29 cellular contexts compared by ENCODE assay signal in the genomic region with DNA sequence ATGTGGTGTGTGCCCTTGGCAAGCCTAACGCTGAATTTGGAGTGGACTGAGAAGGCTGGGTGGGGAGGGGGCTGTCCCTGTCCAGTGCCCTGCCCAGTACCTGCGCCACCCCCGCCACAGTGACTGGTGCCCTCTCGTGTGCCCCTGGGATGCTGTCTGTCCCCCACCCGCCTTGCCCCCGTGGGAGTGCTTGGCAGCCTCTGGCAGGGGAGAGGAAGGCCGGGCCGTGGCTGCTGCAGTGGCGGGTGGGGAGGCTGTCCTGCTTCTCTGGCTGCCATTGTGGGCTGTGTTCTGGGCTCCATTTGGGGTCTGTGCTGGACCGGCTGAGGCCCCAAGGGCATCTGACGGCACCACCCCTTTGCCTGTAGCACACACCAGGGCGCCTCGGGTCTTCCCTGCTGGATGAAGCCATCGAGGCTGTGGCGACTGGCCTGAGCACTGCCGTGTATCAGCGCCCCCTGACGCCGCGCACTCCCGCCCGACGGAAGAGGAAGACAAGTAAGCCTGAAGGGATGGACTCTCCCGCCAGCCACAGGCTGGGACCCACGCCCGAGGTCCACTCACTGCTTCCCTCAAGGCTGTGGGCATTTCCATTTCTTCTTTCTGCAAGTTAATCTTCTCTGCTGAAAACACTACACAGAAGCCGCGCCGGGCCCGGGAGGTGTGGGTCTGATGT. TPM values are rescaled to one million over a fixed set of nuclear protein-coding genes. Genes with fewer than 3 reads are reported as not detected.
"Had no signal": no experiment of that assay in that cellular context is flagged by ENCODE, and none has a peak within 500 bp of the region (broad histone marks: within the 10 kb centered on the region; RNA-seq: fewer than 3 reads in every experiment).

No MANE protein-coding gene starts in this region.

- H3K9me3 ChIP-seq: esophagus squamous epithelium, ovary, prostate gland, sigmoid colon, thoracic aorta, upper lobe of left lung had no signal

- H3K4me1 ChIP-seq: esophagus squamous epithelium, prostate gland, sigmoid colon, upper lobe of left lung had no signal

- H3K4me3 ChIP-seq: esophagus squamous epithelium, ovary, prostate gland, sigmoid colon, thoracic aorta, upper lobe of left lung had no signal

- H3K27me3 ChIP-seq: esophagus squamous epithelium, ovary, sigmoid colon, upper lobe of left lung had no signal

- H3K36me3 ChIP-seq: ovary had no signal

- ATAC-seq: activated CD8-positive, alpha-beta memory T cell treated with anti-CD3 and anti-CD28 coated beads, Interleukin-2, amount 10 ng/mL, durations not matched to agents 7 days and 5 days; activated CD8-positive, alpha-beta T cell treated with anti-CD3 and anti-CD28 coated beads, Interleukin-2, amount 10 ng/mL, durations not matched to agents 7 days and 5 days; activated naive CD8-positive, alpha-beta T cell treated with anti-CD3 and anti-CD28 coated beads, Interleukin-2, amount 50 U/mL, for 24 hours; left ventricle myocardium superior; stimulated activated effector memory CD8-positive, alpha-beta T cell treated with anti-CD3 and anti-CD28 coated beads, Interleukin-12 subunit alpha, Interleukin-12 subunit beta, amount 100 ng/mL, for 72 hours had no signal

- DNase-seq: activated CD4-positive, alpha-beta T cell treated with anti-CD3 and anti-CD28 coated beads, Interleukin-2, amount 10 ng/mL, durations not matched to agents 7 days and 5 days; activated CD4-positive, CD25-positive, alpha-beta regulatory T cell treated with anti-CD3 and anti-CD28 coated beads, Interleukin-2, amount 50 U/mL, for 72 hours; activated CD8-positive, alpha-beta memory T cell treated with anti-CD3 and anti-CD28 coated beads, Interleukin-2, amount 10 ng/mL, durations not matched to agents 7 days and 5 days; activated CD8-positive, alpha-beta T cell treated with anti-CD3 and anti-CD28 coated beads, Interleukin-2, amount 10 ng/mL, durations not matched to agents 7 days and 5 days; activated naive CD8-positive, alpha-beta T cell treated with anti-CD3 and anti-CD28 coated beads, Interleukin-2, amount 50 U/mL, for 24 hours; activated T-cell treated with anti-CD3 and anti-CD28 coated beads, Interleukin-2, amount 50 U/mL, for 48 hours; dermis blood vessel endothelial cell; effector CD4-positive, alpha-beta T cell; esophagus squamous epithelium; left cardiac atrium; mammary epithelial cell; naive B cell; nephron progenitor cell; retina; sigmoid colon; small intestine; stimulated activated CD4-positive, alpha-beta T cell treated with anti-CD3 and anti-CD28 coated beads, Interleukin-4, amount 100 ng/mL, for 24 hours; T-helper 2 cell had no signal

- H3K27ac ChIP-seq: esophagus squamous epithelium, ovary, prostate gland, sigmoid colon, thoracic aorta, upper lobe of left lung had no signal

RNA-seq across cellular contexts. Expression of a gene that starts 26.6 kb away (rescaled TPM):
- total RNA-seq: activated CD4-positive, alpha-beta T cell treated with anti-CD3 and anti-CD28 coated beads, Interleukin-2, amount 10 ng/mL, durations not matched to agents 7 days and 5 days; activated CD8-positive, alpha-beta memory T cell treated with anti-CD3 and anti-CD28 coated beads, Interleukin-2, amount 10 ng/mL, durations not matched to agents 7 days and 5 days; activated CD8-positive, alpha-beta T cell treated with anti-CD3 and anti-CD28 coated beads, Interleukin-2, amount 10 ng/mL, durations not matched to agents 7 days and 5 days; activated T-helper 2 cell treated with anti-CD3 and anti-CD28 coated beads, Interferon-gamma antibody, Interleukin-2, Interleukin-4, amounts not matched to agents 10 μg/mL and 5 μg/mL and 100 μg/mL, durations not matched to agents 14 hours and 24 hours and 36 hours; bronchial epithelial cell; dermis blood vessel endothelial cell; esophagus squamous epithelium; frontal cortex; left cardiac atrium; left ventricle myocardium superior; mammary epithelial cell; subcutaneous adipose tissue; thoracic aorta had no signal
- polyA plus RNA-seq: keratinocyte, mammary epithelial cell had no signal

RNA-seq across cellular contexts. Expression of a gene that starts 28.8 kb away (rescaled TPM):
- total RNA-seq: activated CD4-positive, alpha-beta T cell treated with anti-CD3 and anti-CD28 coated beads, Interleukin-2, amount 10 ng/mL, durations not matched to agents 7 days and 5 days; activated CD8-positive, alpha-beta memory T cell treated with anti-CD3 and anti-CD28 coated beads, Interleukin-2, amount 10 ng/mL, durations not matched to agents 7 days and 5 days; activated CD8-positive, alpha-beta T cell treated with anti-CD3 and anti-CD28 coated beads, Interleukin-2, amount 10 ng/mL, durations not matched to agents 7 days and 5 days; activated T-helper 2 cell treated with anti-CD3 and anti-CD28 coated beads, Interferon-gamma antibody, Interleukin-2, Interleukin-4, amounts not matched to agents 10 μg/mL and 5 μg/mL and 100 μg/mL, durations not matched to agents 14 hours and 24 hours and 36 hours; bronchial epithelial cell; dermis blood vessel endothelial cell; frontal cortex; left cardiac atrium; left ventricle myocardium superior; mammary epithelial cell; ovary; prostate gland; sigmoid colon; subcutaneous adipose tissue; thoracic aorta had no signal
- polyA plus RNA-seq: keratinocyte, mammary epithelial cell had no signal
